ENCODE assay signal across 19 cellular contexts in genomic region chr19:16200776-16201391, GRCh38. TPM values are rescaled to one million over a fixed set of nuclear protein-coding genes. Genes with fewer than 3 reads are reported as not detected.
A peak's percentile ranks its signal among the peaks of the same experiment; 100 is the strongest.
DNase-seq lines count a peak whose midpoint lies in the region; ATAC-seq and TF ChIP-seq lines count a peak whose summit lies in the region.
"Had no signal": no experiment of that assay in that cellular context is flagged by ENCODE, and none has a peak within 500 bp of the region (broad histone marks: within the 10 kb centered on the region; RNA-seq: fewer than 3 reads in every experiment).

No MANE protein-coding gene starts in this region.

- DNase-seq in activated CD4-positive, alpha-beta T cell treated with anti-CD3 and anti-CD28 coated beads for 36 hours, result no peak
- no peak for DNase-seq in activated CD4-positive, alpha-beta T cell treated with anti-CD3 and anti-CD28 coated beads, Interleukin-2, amount 10 ng/mL, durations not matched to agents 7 days and 5 days
- no peak for DNase-seq in WTC11 (ENCODE audit: low spot score)
- DNase-seq in hepatocyte (ENCODE audit: low spot score), result no peak
- no peak for DNase-seq in stimulated activated effector memory CD8-positive, alpha-beta T cell treated with anti-CD3 and anti-CD28 coated beads, Interleukin-12 subunit alpha, Interleukin-12 subunit beta, amount 100 ng/mL, for 72 hours (ENCODE audit: low spot score in 2 of 2)
- no peak for DNase-seq in NCI-H1436 (lab: John Stamatoyannopoulos, UW)
- DNase-seq in NCI-H524 treated with DMSO at 0.1 percent for 48 hours (lab: John Stamatoyannopoulos, UW), result no peak
- DNase-seq in HAP-1 (ENCODE audit: low spot score in 2 of 2), result no peak
- DNase-seq: anterior cingulate cortex, HFFc6, hypothalamus, NCI-H2081 treated with DMSO at 0.1 percent for 48 hours, NCI-H774, T-helper 9 cell had no signal

- in situ Hi-C loops in HAP-1 (cut with MboI; ENCODE audit: low sequenced_read_pairs), result no loop called here

- WGBS in hepatocyte (ENCODE audit: low lambda C conversion rate, missing lambda C conversion rate), result 96% methylated on average over 9 of the region's 9 CpGs

- no peak overlapping the region for H3K4me2 ChIP-seq in hepatocyte
- H3K4me2 ChIP-seq: neural progenitor cell had no signal

- H3K4me3 ChIP-seq in hepatocyte (no peak overlapping the region), HAP-1 (no peak overlapping the region)
- H3K4me3 ChIP-seq: neural progenitor cell had no signal

- H3K27me3 ChIP-seq in hepatocyte, result no peaks in the 10 kb centered on the region
- H3K27me3 ChIP-seq in HAP-1 (ENCODE audit: low read depth), result no peaks in the 10 kb centered on the region
- H3K27me3 ChIP-seq: dorsolateral prefrontal cortex, neural progenitor cell had no signal

- no peak overlapping the region for H2AFZ ChIP-seq in hepatocyte
- H2AFZ ChIP-seq: neural progenitor cell had no signal

- TF ChIP-seq CTCF in WTC11 (IDR thresholded peaks at IDR 0.05), result no peak
- TF ChIP-seq CTCF in hepatocyte (IDR thresholded peaks at IDR 0.05; ENCODE audit: poor library complexity), result no peak

- H3K79me2 ChIP-seq in hepatocyte, result peaks cover 49% of the 10 kb centered on the region

- no peak for ATAC-seq in activated CD4-positive, alpha-beta T cell treated with anti-CD3 and anti-CD28 coated beads for 36 hours
- no peak for ATAC-seq in WTC11
- ATAC-seq in stimulated activated effector memory CD8-positive, alpha-beta T cell treated with anti-CD3 and anti-CD28 coated beads, Interleukin-12 subunit alpha, Interleukin-12 subunit beta, amount 100 ng/mL, for 72 hours, result no peak

- CTCF ChIA-PET in activated CD4-positive, alpha-beta T cell treated with anti-CD3 and anti-CD28 coated beads for 36 hours (lab: Charles Lee), result interaction anchor here (1.4 kb wide), 1 partner anchor 16 kb away, joined by 9 read pairs; the partner anchor contains the start of gene FAM32A
- CTCF ChIA-PET in activated CD4-positive, alpha-beta T cell treated with anti-CD3 and anti-CD28 coated beads, Interleukin-2, amount 10 ng/mL, durations not matched to agents 7 days and 5 days (lab: Charles Lee), result interaction anchor here (0.7 to 2.2 kb wide), 3 partner anchors 15 to 46 kb away, joined by 3 to 7 read pairs (median 4); partner anchors contain the start of gene FAM32A
- CTCF ChIA-PET in WTC11 (lab: Charles Lee), result no interaction called here

- H3K4me1 ChIP-seq in hepatocyte (ENCODE audit: insufficient read depth) (peaks cover 19% of the 10 kb centered on the region), HAP-1 (0 out of 2 replicates have a peak, but pooled peaks cover 3% of the 10 kb centered on the region)

- H3K36me3 ChIP-seq in hepatocyte (replicated peaks; ENCODE audit: insufficient read depth, low read depth) (no peaks in the 10 kb centered on the region), HAP-1 (replicated peaks) (peaks cover 17% of the 10 kb centered on the region)
- H3K36me3 ChIP-seq: neural progenitor cell had no signal

- H3K9me2 ChIP-seq in hepatocyte (replicated peaks; ENCODE audit: insufficient read depth), result no peaks in the 10 kb centered on the region

- H3K27ac ChIP-seq in hepatocyte, result peak overlapping the region; percentile 53
- H3K27ac ChIP-seq: dorsolateral prefrontal cortex, neural progenitor cell had no signal

- H3K4me3 Mint-ChIP-seq in activated CD4-positive, alpha-beta T cell treated with anti-CD3 and anti-CD28 coated beads for 36 hours, result no peak overlapping the region
- no peak overlapping the region for H3K4me3 Mint-ChIP-seq in activated CD4-positive, alpha-beta T cell treated with anti-CD3 and anti-CD28 coated beads, Interleukin-2, amount 10 ng/mL, durations not matched to agents 7 days and 5 days
- H3K4me3 Mint-ChIP-seq in WTC11, result peak overlapping the region; percentile 24
- no peak overlapping the region for H3K4me3 Mint-ChIP-seq in stimulated activated effector memory CD8-positive, alpha-beta T cell treated with anti-CD3 and anti-CD28 coated beads, Interleukin-12 subunit alpha, Interleukin-12 subunit beta, amount 100 ng/mL, for 72 hours
- H3K4me3 Mint-ChIP-seq: HFFc6, neural progenitor cell had no signal

- POLR2A ChIA-PET in activated CD4-positive, alpha-beta T cell treated with anti-CD3 and anti-CD28 coated beads for 36 hours (lab: Charles Lee), result interaction anchor here (0.5 kb wide), 1 partner anchor 67 kb away, joined by 4 read pairs; no protein-coding TSS in a partner anchor
- POLR2A ChIA-PET in activated CD4-positive, alpha-beta T cell treated with anti-CD3 and anti-CD28 coated beads, Interleukin-2, amount 10 ng/mL, durations not matched to agents 7 days and 5 days (lab: Charles Lee), result no interaction called here
- POLR2A ChIA-PET in WTC11 (lab: Charles Lee), result interaction anchor here (0.6 kb wide), 1 partner anchor 782 kb away, joined by 3 read pairs; the partner anchor contains the start of gene AKAP8L

- peaks cover 15% of the 10 kb centered on the region for H3K36me3 Mint-ChIP-seq in activated CD4-positive, alpha-beta T cell treated with anti-CD3 and anti-CD28 coated beads for 36 hours (ENCODE audit: low read depth)
- peaks cover 43% of the 10 kb centered on the region for H3K36me3 Mint-ChIP-seq in activated CD4-positive, alpha-beta T cell treated with anti-CD3 and anti-CD28 coated beads, Interleukin-2, amount 10 ng/mL, durations not matched to agents 7 days and 5 days (ENCODE audit: low read depth)
- no peaks in the 10 kb centered on the region for H3K36me3 Mint-ChIP-seq in WTC11
- peaks cover 57% of the 10 kb centered on the region for H3K36me3 Mint-ChIP-seq in stimulated activated effector memory CD8-positive, alpha-beta T cell treated with anti-CD3 and anti-CD28 coated beads, Interleukin-12 subunit alpha, Interleukin-12 subunit beta, amount 100 ng/mL, for 72 hours

- H3K27ac Mint-ChIP-seq in activated CD4-positive, alpha-beta T cell treated with anti-CD3 and anti-CD28 coated beads for 36 hours, result peak overlapping the region; percentile 15
- H3K27ac Mint-ChIP-seq in activated CD4-positive, alpha-beta T cell treated with anti-CD3 and anti-CD28 coated beads, Interleukin-2, amount 10 ng/mL, durations not matched to agents 7 days and 5 days, result no peak overlapping the region
- no peak overlapping the region for H3K27ac Mint-ChIP-seq in WTC11
- H3K27ac Mint-ChIP-seq in stimulated activated effector memory CD8-positive, alpha-beta T cell treated with anti-CD3 and anti-CD28 coated beads, Interleukin-12 subunit alpha, Interleukin-12 subunit beta, amount 100 ng/mL, for 72 hours, result peak overlapping the region; percentile 69
- H3K27ac Mint-ChIP-seq: HFFc6, neural progenitor cell had no signal

- H4K20me1 ChIP-seq in hepatocyte (ENCODE audit: insufficient read depth, poor library complexity, severe bottlenecking), result no peaks in the 10 kb centered on the region

- H3K4me1 Mint-ChIP-seq in activated CD4-positive, alpha-beta T cell treated with anti-CD3 and anti-CD28 coated beads for 36 hours, result peaks cover 37% of the 10 kb centered on the region
- peaks cover 51% of the 10 kb centered on the region for H3K4me1 Mint-ChIP-seq in activated CD4-positive, alpha-beta T cell treated with anti-CD3 and anti-CD28 coated beads, Interleukin-2, amount 10 ng/mL, durations not matched to agents 7 days and 5 days
- H3K4me1 Mint-ChIP-seq in WTC11, result peaks cover 12% of the 10 kb centered on the region
- peaks cover 62% of the 10 kb centered on the region for H3K4me1 Mint-ChIP-seq in stimulated activated effector memory CD8-positive, alpha-beta T cell treated with anti-CD3 and anti-CD28 coated beads, Interleukin-12 subunit alpha, Interleukin-12 subunit beta, amount 100 ng/mL, for 72 hours

- H3K9me3 Mint-ChIP-seq in activated CD4-positive, alpha-beta T cell treated with anti-CD3 and anti-CD28 coated beads for 36 hours (ENCODE audit: low read depth), result no peaks in the 10 kb centered on the region
- no peaks in the 10 kb centered on the region for H3K9me3 Mint-ChIP-seq in activated CD4-positive, alpha-beta T cell treated with anti-CD3 and anti-CD28 coated beads, Interleukin-2, amount 10 ng/mL, durations not matched to agents 7 days and 5 days
- no peaks in the 10 kb centered on the region for H3K9me3 Mint-ChIP-seq in WTC11
- H3K9me3 Mint-ChIP-seq in stimulated activated effector memory CD8-positive, alpha-beta T cell treated with anti-CD3 and anti-CD28 coated beads, Interleukin-12 subunit alpha, Interleukin-12 subunit beta, amount 100 ng/mL, for 72 hours, result no peaks in the 10 kb centered on the region
- H3K9me3 Mint-ChIP-seq: HFFc6, neural progenitor cell had no signal

- no peaks in the 10 kb centered on the region for H3K9me3 ChIP-seq in hepatocyte (ENCODE audit: low read depth)
- H3K9me3 ChIP-seq in HAP-1, result no peaks in the 10 kb centered on the region

- no peaks in the 10 kb centered on the region for H3K27me3 Mint-ChIP-seq in activated CD4-positive, alpha-beta T cell treated with anti-CD3 and anti-CD28 coated beads for 36 hours
- H3K27me3 Mint-ChIP-seq in activated CD4-positive, alpha-beta T cell treated with anti-CD3 and anti-CD28 coated beads, Interleukin-2, amount 10 ng/mL, durations not matched to agents 7 days and 5 days, result no peaks in the 10 kb centered on the region
- no peaks in the 10 kb centered on the region for H3K27me3 Mint-ChIP-seq in WTC11 (ENCODE audit: low read depth)

- intact Hi-C loops in activated CD4-positive, alpha-beta T cell treated with anti-CD3 and anti-CD28 coated beads for 36 hours (cut with DNase I, micrococcal nuclease), result no loop called here

RNA-seq across cellular contexts. Expression of gene AP1M1, which starts 3.2 kb away (rescaled TPM):
- total RNA-seq in activated CD4-positive, alpha-beta T cell treated with anti-CD3 and anti-CD28 coated beads for 36 hours, result 10 to 100 TPM; 61.8 to 92.0 TPM
- 100 to 1,000 TPM; 129 to 150 TPM for total RNA-seq in activated CD4-positive, alpha-beta T cell treated with anti-CD3 and anti-CD28 coated beads, Interleukin-2, amount 10 ng/mL, durations not matched to agents 7 days and 5 days
- 27.7 to 34.5 TPM (median 30.5 TPM) in 3 replicates for total RNA-seq in WTC11 (2021)
- 56.3 and 56.7 TPM in 2 replicates for total RNA-seq in hepatocyte
- polyA plus RNA-seq in hepatocyte, result 92.6 and 93.3 TPM in 2 replicates

RNA-seq across cellular contexts. Expression of gene FAM32A, which starts 15.7 kb away (rescaled TPM):
- total RNA-seq in activated CD4-positive, alpha-beta T cell treated with anti-CD3 and anti-CD28 coated beads for 36 hours, result 10 to 100 TPM; 46.3 to 48.2 TPM
- total RNA-seq in activated CD4-positive, alpha-beta T cell treated with anti-CD3 and anti-CD28 coated beads, Interleukin-2, amount 10 ng/mL, durations not matched to agents 7 days and 5 days, result 10 to 100 TPM; 64.1 to 76.8 TPM
- total RNA-seq in WTC11 (2021), result 59.5 to 62.6 TPM (median 62.2 TPM) in 3 replicates
- 132 and 133 TPM in 2 replicates for total RNA-seq in hepatocyte
- 144 and 154 TPM in 2 replicates for polyA plus RNA-seq in hepatocyte

RNA-seq across cellular contexts. Expression of gene CIB3, which starts 27.6 kb away (rescaled TPM):
- total RNA-seq in activated CD4-positive, alpha-beta T cell treated with anti-CD3 and anti-CD28 coated beads for 36 hours, result not detected
- total RNA-seq in activated CD4-positive, alpha-beta T cell treated with anti-CD3 and anti-CD28 coated beads, Interleukin-2, amount 10 ng/mL, durations not matched to agents 7 days and 5 days, result not detected
- total RNA-seq in WTC11 (2021) (not detected in 3 replicates), hepatocyte (not detected in 2 replicates)
- not detected in 2 replicates for polyA plus RNA-seq in hepatocyte
- total RNA-seq: A172; activated CD8-positive, alpha-beta memory T cell treated with anti-CD3 and anti-CD28 coated beads for 36 hours; dorsolateral prefrontal cortex; HFFc6; left lobe of liver had no signal

RNA-seq across cellular contexts. Expression of gene HSH2D, which starts 57.4 kb away (rescaled TPM):
- total RNA-seq in activated CD4-positive, alpha-beta T cell treated with anti-CD3 and anti-CD28 coated beads for 36 hours, result 10 to 100 TPM; 31.2 to 38.2 TPM
- total RNA-seq in activated CD4-positive, alpha-beta T cell treated with anti-CD3 and anti-CD28 coated beads, Interleukin-2, amount 10 ng/mL, durations not matched to agents 7 days and 5 days, result 10 to 100 TPM; 70.7 to 76.9 TPM
- total RNA-seq in WTC11 (2021) (1.6 to 3.2 TPM (median 3.0 TPM) in 3 replicates), hepatocyte (4.0 and 6.1 TPM in 2 replicates)
- 3.5 and 3.7 TPM in 2 replicates for polyA plus RNA-seq in hepatocyte
- total RNA-seq: A172, HFFc6 had no signal

Comparison
In these comparisons a context has a peak if more than half of its experiments do, and no peak if none do; other contexts are left out.
1. H3K27ac Mint-ChIP-seq: peak in activated CD4-positive, alpha-beta T cell treated with anti-CD3 and anti-CD28 coated beads for 36 hours (single experiment) and stimulated activated effector memory CD8-positive, alpha-beta T cell treated with anti-CD3 and anti-CD28 coated beads, Interleukin-12 subunit alpha, Interleukin-12 subunit beta, amount 100 ng/mL, for 72 hours (single experiment); none in activated CD4-positive, alpha-beta T cell treated with anti-CD3 and anti-CD28 coated beads, Interleukin-2, amount 10 ng/mL, durations not matched to agents 7 days and 5 days (single experiment) and WTC11 (single experiment).